ENCODE assay signal across 8 cellular contexts in the genomic region with DNA sequence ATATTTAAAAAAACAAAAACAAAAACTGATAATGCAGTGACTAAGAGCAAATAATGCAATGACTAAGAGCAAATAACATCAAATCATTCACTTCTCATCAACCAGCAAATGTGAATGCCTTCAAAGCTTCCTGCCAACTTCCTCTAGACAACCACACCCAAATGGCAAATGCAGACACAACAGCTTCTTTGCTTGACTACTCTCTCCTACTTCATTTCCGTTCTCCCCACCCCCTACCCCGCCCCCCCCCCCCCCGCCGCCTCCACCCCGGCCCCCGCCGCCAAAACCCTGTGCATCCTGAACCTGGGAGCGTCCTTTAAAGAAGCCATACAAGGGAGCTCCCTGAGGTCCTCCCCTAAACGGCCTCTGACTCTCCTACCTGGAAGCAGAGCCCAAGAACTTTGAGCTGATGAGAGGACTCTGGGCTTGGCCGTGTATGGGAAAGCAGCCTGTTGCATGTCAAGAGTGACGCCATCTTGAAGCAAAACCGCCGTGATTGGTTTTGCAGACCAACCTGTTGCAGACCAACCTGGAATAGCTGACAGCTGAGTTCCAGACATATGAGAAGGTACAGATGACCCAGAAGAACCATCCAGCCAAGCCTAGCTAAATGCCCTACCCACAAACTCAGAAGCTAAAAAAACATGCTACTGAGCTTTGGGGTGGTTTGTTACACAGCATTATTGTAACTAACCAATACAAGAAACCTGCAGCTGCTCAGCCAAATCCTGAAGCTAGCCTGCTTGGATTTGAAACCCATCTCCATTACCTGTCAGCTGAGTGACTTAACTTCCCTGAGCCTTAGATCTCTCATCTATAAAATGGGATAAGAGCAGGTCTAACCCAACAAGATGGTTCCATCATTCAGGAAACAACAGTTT. TPM values are rescaled to one million over a fixed set of nuclear protein-coding genes. Genes with fewer than 3 reads are reported as not detected.
DNase-seq lines count a peak whose midpoint lies in the region; ATAC-seq and TF ChIP-seq lines count a peak whose summit lies in the region.

No MANE protein-coding gene starts in this region.

- peak overlapping the region; percentile 6; the same call in 1 of the 2 replicates for H3K27ac ChIP-seq in VCaP
- no peak overlapping the region for H3K27ac ChIP-seq in mesendoderm (ENCODE audit: low read depth, low read length)

- no peaks in the 10 kb centered on the region for H3K4me1 ChIP-seq in mesendoderm (ENCODE audit: control insufficient read depth, low read depth, low read length)

- H3K23ac ChIP-seq in mesendoderm (ENCODE audit: low read length) = no peak overlapping the region

- POLR2A ChIA-PET in HEK293T (lab: Yijun Ruan, JAX) = no interaction called here

- H4K8ac ChIP-seq in mesendoderm (ENCODE audit: low read depth, low read length) = no peak overlapping the region

- H3K79me2 ChIP-seq in mesendoderm (ENCODE audit: control insufficient read depth, insufficient read depth, low read length) = no peaks in the 10 kb centered on the region

- H3K4ac ChIP-seq in mesendoderm (ENCODE audit: low read depth, low read length) = no peak overlapping the region

- H3K18ac ChIP-seq in mesendoderm (ENCODE audit: low read length) = no peak overlapping the region

- no peak overlapping the region for H2BK15ac ChIP-seq in mesendoderm (replicated peaks; ENCODE audit: low read depth)

- no peaks in the 10 kb centered on the region for H3K36me3 ChIP-seq in mesendoderm (ENCODE audit: control insufficient read depth, insufficient read depth, low read length)

- TF ChIP-seq CTCF in AG10803 (conservative IDR thresholded peaks at IDR 0.05; ENCODE audit: low read length) (no peak), VCaP (conservative IDR thresholded peaks at IDR 0.05) (no peak), fibroblast of mammary gland (conservative IDR thresholded peaks at IDR 0.05; ENCODE audit: control insufficient read depth, insufficient read depth, low read depth, low read length) (no peak)

- no peak overlapping the region for H3K56ac ChIP-seq in mesendoderm (ENCODE audit: low read length)

- no peak overlapping the region for H2AK5ac ChIP-seq in mesendoderm (ENCODE audit: low read length)

- H3K4me3 ChIP-seq in AG10803 (ENCODE audit: low read length) (no peak overlapping the region), fibroblast of mammary gland (ENCODE audit: control insufficient read depth, low read depth, low read length) (no peak overlapping the region), mesendoderm (ENCODE audit: low read length) (no peak overlapping the region)

- no peak overlapping the region for H2BK120ac ChIP-seq in mesendoderm (ENCODE audit: low read depth, low read length)

- H2BK5ac ChIP-seq in mesendoderm (ENCODE audit: low read length) = no peak overlapping the region

- H3K27me3 ChIP-seq in mesendoderm (ENCODE audit: insufficient read depth, low read length, poor library complexity) = no peaks in the 10 kb centered on the region

- DNase-seq in AG10803 (ENCODE audit: low read depth) (peak; percentile 91), HT1080 (ENCODE audit: low read depth) (peak; percentile 65), fibroblast of mammary gland (ENCODE audit: low read depth) (peak; percentile 83), HEK293T (ENCODE audit: extremely low spot score) (no peak), mesendoderm (no peak)

- no peak overlapping the region for H4K5ac ChIP-seq in mesendoderm (ENCODE audit: low read length)

- ATAC-seq in HG02759 (IDR thresholded peaks at IDR 0.05; ENCODE audit: unreplicated experiment) = no peak
- ATAC-seq in GM18519 (IDR thresholded peaks at IDR 0.05; ENCODE audit: low FRiP score, unreplicated experiment) = no peak

- no CpG with 5 or more reads among the region's 13 CpGs for WGBS in mesendoderm (ENCODE audit: extremely low coverage, insufficient coverage, low lambda C conversion rate)

- CTCF ChIA-PET in HEK293T (lab: Yijun Ruan, JAX) = interaction anchor here (1.4 kb wide), 1 partner anchor 8 kb away, joined by 3 read pairs; no protein-coding TSS in a partner anchor

- H3K4me2 ChIP-seq in mesendoderm (ENCODE audit: low read length) = no peak overlapping the region

- no peaks in the 10 kb centered on the region for H3K79me1 ChIP-seq in mesendoderm (ENCODE audit: low read length)

- no peak overlapping the region for H3K9ac ChIP-seq in mesendoderm (ENCODE audit: low read length)

TF ChIP-seq in HEK293T, 16 proteins besides CTCF, POLR2A, EP300 and RAD21:
- TF ChIP-seq L3MBTL2 (conservative IDR thresholded peaks at IDR 0.05) = no peak
- no peak for TF ChIP-seq TARDBP (IDR thresholded peaks at IDR 0.05)
- TF ChIP-seq LEF1 (IDR thresholded peaks at IDR 0.05; ENCODE audit: borderline replicate concordance) = no peak
- no peak for TF ChIP-seq FOXM1 (IDR thresholded peaks at IDR 0.05; ENCODE audit: borderline replicate concordance)
- TF ChIP-seq ZNF384 (IDR thresholded peaks at IDR 0.05) = no peak
- TF ChIP-seq SUZ12 (IDR thresholded peaks at IDR 0.05) = no peak
- TF ChIP-seq ARNT (IDR thresholded peaks at IDR 0.05) = no peak
- no peak for TF ChIP-seq SP1 (IDR thresholded peaks at IDR 0.05)
- no peak for TF ChIP-seq NFRKB (IDR thresholded peaks at IDR 0.05)
- no peak for TF ChIP-seq FOXA1 (IDR thresholded peaks at IDR 0.05)
- no peak for TF ChIP-seq BHLHE40 (IDR thresholded peaks at IDR 0.05; ENCODE audit: borderline replicate concordance)
- no peak for TF ChIP-seq ELF4 (IDR thresholded peaks at IDR 0.05)
- TF ChIP-seq, protein P1, sequence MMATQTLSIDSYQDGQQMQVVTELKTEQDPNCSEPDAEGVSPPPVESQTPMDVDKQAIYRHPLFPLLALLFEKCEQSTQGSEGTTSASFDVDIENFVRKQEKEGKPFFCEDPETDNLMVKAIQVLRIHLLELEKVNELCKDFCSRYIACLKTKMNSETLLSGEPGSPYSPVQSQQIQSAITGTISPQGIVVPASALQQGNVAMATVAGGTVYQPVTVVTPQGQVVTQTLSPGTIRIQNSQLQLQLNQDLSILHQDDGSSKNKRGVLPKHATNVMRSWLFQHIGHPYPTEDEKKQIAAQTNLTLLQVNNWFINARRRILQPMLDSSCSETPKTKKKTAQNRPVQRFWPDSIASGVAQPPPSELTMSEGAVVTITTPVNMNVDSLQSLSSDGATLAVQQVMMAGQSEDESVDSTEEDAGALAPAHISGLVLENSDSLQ (IDR thresholded peaks at IDR 0.05) = no peak
- no peak for TF ChIP-seq CTBP1 (IDR thresholded peaks at IDR 0.05; ENCODE audit: borderline replicate concordance)
- TF ChIP-seq HDGF (IDR thresholded peaks at IDR 0.05; ENCODE audit: borderline replicate concordance) = no peak
- no peak for TF ChIP-seq FOXK2 (IDR thresholded peaks at IDR 0.05)
TF ChIP-seq in HEK293T: peak in this region for 0.

RNA-seq across cellular contexts. Expression of a gene that starts 24.7 kb away (rescaled TPM):
- not detected in 2 replicates for total RNA-seq in HT1080 (2014; rRNA removed; shearing (Covaris generic))
- not detected in 2 replicates for polyA plus RNA-seq in HT1080 (2015; cell fraction: cytosol; rRNA removed)
- polyA plus RNA-seq in HT1080 (2015; cell fraction: nucleus; rRNA removed) = not detected in 2 replicates
- 0.46 TPM for polyA plus RNA-seq in mesendoderm (2013, experiment 1 of 2)
- 0.35 TPM for polyA plus RNA-seq in mesendoderm (2013, experiment 2 of 2)

RNA-seq across cellular contexts. Expression of a gene that starts 26.0 kb away (rescaled TPM):
- not detected in 2 replicates for total RNA-seq in HT1080 (2014; rRNA removed; shearing (Covaris generic))
- not detected in 2 replicates for polyA plus RNA-seq in HT1080 (2015; cell fraction: cytosol; rRNA removed)
- not detected in 2 replicates for polyA plus RNA-seq in HT1080 (2015; cell fraction: nucleus; rRNA removed)
- polyA plus RNA-seq in mesendoderm (2013, experiment 1 of 2) = 2.9 TPM
- polyA plus RNA-seq in mesendoderm (2013, experiment 2 of 2) = 2.3 TPM

Comparison
In these comparisons a context has a peak if more than half of its experiments do, and no peak if none do; other contexts are left out.
1. DNase-seq: peak in AG10803 (single experiment), HT1080 (single experiment) and fibroblast of mammary gland (single experiment); none in HEK293T (single experiment) and mesendoderm (single experiment).